In the genomic region with DNA sequence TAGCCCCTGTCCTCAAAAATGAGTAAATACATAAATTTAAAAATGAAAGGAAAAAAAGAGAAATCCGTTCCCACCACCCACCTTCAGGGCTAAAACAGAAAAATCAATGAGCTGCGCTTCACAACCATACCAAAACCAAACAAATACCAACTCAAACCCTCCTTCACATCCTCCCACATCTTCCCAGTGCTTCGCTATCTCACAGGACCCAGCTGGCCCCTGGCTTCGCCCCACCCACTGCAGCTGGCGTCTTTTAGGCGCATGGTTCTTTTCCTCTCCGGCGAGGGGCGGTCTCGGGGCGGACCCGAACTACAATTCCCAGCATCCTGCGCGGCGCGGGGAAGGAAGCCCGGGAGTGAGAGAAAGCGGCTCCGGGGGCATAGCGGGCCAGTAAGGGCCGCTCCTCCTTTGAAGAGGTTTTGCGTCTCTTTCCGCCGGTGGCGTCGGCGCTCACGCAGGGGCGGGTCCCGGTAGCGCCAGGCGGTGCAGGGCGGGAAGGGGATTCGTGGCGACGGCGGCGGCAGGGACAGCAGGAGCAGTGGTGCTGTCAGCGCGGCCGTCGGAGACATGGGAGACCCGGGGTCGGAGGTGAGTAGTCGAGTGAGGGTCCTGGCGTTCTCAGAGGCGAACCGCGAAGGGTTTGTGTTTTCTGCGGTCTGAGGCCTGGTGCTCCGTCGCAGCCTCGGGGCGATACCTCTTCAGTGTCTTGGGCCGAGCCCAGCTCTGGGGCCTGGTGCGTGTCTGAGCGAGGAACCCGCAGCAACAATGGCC, we compare ENCODE assay signal across 1 cellular context.
TF ChIP-seq lines count a peak whose summit lies in the region.

A gene with protein sequence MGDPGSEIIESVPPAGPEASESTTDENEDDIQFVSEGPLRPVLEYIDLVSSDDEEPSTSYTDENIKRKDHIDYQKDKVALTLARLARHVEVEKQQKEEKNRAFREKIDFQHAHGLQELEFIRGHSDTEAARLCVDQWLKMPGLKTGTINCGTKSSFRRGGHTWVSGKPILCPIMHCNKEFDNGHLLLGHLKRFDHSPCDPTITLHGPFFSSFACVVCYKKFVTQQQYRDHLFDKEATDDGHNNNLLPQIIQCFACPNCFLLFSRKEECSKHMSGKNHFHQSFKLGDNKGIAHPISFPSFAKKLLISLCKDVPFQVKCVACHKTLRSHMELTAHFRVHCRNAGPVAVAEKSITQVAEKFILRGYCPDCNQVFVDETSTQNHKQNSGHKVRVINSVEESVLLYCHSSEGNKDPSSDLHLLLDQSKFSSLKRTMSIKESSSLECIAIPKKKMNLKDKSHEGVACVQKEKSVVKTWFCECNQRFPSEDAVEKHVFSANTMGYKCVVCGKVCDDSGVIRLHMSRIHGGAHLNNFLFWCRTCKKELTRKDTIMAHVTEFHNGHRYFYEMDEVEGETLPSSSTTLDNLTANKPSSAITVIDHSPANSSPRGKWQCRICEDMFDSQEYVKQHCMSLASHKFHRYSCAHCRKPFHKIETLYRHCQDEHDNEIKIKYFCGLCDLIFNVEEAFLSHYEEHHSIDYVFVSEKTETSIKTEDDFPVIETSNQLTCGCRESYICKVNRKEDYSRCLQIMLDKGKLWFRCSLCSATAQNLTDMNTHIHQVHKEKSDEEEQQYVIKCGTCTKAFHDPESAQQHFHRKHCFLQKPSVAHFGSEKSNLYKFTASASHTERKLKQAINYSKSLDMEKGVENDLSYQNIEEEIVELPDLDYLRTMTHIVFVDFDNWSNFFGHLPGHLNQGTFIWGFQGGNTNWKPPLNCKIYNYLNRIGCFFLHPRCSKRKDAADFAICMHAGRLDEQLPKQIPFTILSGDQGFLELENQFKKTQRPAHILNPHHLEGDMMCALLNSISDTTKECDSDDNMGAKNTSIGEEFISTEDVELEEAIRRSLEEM (plus strand): TSS at position 502 of the 771 bp plus-strand sequence. CDS start 66 bp downstream, at position 568.

TF ChIP-seq in K562, 482 proteins besides CTCF, POLR2A, EP300 and RAD21 (continued from another document and continues in another):
- TF ChIP-seq, protein P1, sequence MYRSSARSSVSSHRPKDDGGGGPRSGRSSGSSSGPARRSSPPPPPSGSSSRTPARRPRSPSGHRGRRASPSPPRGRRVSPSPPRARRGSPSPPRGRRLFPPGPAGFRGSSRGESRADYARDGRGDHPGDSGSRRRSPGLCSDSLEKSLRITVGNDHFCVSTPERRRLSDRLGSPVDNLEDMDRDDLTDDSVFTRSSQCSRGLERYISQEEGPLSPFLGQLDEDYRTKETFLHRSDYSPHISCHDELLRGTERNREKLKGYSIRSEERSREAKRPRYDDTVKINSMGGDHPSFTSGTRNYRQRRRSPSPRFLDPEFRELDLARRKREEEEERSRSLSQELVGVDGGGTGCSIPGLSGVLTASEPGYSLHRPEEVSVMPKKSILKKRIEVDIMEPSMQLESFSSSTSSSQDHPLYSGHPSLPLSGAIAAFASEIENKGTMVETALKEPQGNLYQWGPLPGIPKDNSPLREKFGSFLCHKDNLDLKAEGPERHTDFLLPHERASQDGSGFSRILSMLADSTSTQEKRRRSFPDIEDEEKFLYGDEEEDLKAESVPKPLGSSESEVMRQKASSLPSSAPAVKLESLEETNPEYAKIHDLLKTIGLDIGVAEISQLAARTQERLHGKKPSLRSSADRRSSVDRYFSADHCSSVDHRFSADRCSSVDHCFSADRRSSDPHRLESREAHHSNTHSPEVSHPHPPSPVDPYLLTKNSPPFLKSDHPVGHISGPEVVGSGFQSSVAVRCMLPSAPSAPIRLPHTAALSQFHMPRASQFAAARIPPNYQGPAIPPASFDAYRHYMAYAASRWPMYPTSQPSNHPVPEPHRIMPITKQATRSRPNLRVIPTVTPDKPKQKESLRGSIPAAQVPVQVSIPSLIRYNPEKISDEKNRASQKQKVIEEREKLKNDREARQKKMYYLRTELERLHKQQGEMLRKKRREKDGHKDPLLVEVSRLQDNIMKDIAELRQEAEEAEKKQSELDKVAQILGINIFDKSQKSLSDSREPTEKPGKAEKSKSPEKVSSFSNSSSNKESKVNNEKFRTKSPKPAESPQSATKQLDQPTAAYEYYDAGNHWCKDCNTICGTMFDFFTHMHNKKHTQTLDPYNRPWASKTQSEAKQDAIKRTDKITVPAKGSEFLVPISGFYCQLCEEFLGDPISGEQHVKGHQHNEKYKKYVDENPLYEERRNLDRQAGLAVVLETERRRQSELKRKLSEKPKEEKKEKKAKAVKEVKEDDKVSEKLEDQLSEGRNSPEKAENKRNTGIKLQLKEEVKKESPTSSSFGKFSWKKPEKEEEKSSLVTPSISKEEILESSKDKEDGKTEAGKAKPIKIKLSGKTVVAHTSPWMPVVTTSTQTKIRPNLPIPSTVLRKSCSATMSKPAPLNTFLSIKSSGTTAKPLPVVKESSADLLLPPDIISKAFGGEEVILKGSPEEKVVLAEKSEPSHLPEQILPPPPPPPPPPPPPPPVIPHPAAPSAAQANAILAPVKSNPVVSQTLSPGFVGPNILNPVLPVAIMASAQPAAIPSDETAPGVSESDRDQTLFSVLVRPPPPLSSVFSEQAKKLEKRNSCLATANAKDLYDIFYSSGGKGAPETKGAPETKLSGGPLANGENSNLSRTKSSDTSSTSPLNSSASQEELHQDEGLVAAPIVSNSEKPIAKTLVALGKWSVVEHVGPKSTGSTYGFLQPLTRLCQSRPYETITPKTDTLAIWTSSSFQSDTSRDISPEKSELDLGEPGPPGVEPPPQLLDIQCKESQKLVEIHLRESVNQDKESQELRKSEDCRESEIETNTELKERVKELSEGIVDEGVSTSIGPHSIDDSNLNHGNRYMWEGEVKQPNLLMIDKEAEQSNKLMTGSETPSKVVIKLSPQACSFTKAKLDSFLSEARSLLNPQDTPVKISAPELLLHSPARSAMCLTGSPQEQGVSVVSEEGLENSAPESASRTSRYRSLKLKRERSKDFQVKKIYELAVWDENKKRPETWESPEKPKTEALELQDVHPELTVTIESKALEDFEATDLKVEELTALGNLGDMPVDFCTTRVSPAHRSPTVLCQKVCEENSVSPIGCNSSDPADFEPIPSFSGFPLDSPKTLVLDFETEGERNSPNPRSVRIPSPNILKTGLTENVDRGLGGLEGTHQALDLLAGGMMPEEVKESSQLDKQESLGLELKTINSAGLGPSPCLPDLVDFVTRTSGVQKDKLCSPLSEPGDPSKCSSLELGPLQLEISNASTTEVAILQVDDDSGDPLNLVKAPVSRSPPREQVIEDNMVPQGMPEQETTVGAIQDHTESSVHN (IDR thresholded peaks at IDR 0.05; ENCODE audit: borderline replicate concordance in 1 of 2, low read depth in 1 of 2) = peak in 1 of 2 experiments; percentile 77; a peak in 2 of 4 replicates
- TF ChIP-seq, protein P2, sequence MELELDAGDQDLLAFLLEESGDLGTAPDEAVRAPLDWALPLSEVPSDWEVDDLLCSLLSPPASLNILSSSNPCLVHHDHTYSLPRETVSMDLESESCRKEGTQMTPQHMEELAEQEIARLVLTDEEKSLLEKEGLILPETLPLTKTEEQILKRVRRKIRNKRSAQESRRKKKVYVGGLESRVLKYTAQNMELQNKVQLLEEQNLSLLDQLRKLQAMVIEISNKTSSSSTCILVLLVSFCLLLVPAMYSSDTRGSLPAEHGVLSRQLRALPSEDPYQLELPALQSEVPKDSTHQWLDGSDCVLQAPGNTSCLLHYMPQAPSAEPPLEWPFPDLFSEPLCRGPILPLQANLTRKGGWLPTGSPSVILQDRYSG (tag; conservative IDR thresholded peaks at IDR 0.05; ENCODE audit: low read depth) = no peak
- no peak for TF ChIP-seq POLR3A (IDR thresholded peaks at IDR 0.05; ENCODE audit: borderline replicate concordance, extremely low read depth, insufficient read depth, insufficient read length)
- TF ChIP-seq TSC22D4 (tag; IDR thresholded peaks at IDR 0.05) = no peak
- TF ChIP-seq HMG20A (CRISPR knock-in tag; conservative IDR thresholded peaks at IDR 0.05) = no peak
- TF ChIP-seq, protein P3, sequence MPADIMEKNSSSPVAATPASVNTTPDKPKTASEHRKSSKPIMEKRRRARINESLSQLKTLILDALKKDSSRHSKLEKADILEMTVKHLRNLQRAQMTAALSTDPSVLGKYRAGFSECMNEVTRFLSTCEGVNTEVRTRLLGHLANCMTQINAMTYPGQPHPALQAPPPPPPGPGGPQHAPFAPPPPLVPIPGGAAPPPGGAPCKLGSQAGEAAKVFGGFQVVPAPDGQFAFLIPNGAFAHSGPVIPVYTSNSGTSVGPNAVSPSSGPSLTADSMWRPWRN (IDR thresholded peaks at IDR 0.05; ENCODE audit: low read depth) = peak; percentile 65; the same call in 1 of the 2 replicates
- TF ChIP-seq POLR2AphosphoS5 (IDR thresholded peaks at IDR 0.05; ENCODE audit: control insufficient read depth, insufficient read depth, low read depth, low read length) = peak; percentile 96
- TF ChIP-seq BACH1 (tag; IDR thresholded peaks at IDR 0.05) = no peak
- no peak for TF ChIP-seq ZNF384 (IDR thresholded peaks at IDR 0.05; ENCODE audit: low read depth, low read length)
- TF ChIP-seq, protein P4, sequence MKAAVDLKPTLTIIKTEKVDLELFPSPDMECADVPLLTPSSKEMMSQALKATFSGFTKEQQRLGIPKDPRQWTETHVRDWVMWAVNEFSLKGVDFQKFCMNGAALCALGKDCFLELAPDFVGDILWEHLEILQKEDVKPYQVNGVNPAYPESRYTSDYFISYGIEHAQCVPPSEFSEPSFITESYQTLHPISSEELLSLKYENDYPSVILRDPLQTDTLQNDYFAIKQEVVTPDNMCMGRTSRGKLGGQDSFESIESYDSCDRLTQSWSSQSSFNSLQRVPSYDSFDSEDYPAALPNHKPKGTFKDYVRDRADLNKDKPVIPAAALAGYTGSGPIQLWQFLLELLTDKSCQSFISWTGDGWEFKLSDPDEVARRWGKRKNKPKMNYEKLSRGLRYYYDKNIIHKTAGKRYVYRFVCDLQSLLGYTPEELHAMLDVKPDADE (conservative IDR thresholded peaks at IDR 0.05; ENCODE audit: control insufficient read depth, low read depth, low read length) = peak; percentile 89
- TF ChIP-seq, protein P5, sequence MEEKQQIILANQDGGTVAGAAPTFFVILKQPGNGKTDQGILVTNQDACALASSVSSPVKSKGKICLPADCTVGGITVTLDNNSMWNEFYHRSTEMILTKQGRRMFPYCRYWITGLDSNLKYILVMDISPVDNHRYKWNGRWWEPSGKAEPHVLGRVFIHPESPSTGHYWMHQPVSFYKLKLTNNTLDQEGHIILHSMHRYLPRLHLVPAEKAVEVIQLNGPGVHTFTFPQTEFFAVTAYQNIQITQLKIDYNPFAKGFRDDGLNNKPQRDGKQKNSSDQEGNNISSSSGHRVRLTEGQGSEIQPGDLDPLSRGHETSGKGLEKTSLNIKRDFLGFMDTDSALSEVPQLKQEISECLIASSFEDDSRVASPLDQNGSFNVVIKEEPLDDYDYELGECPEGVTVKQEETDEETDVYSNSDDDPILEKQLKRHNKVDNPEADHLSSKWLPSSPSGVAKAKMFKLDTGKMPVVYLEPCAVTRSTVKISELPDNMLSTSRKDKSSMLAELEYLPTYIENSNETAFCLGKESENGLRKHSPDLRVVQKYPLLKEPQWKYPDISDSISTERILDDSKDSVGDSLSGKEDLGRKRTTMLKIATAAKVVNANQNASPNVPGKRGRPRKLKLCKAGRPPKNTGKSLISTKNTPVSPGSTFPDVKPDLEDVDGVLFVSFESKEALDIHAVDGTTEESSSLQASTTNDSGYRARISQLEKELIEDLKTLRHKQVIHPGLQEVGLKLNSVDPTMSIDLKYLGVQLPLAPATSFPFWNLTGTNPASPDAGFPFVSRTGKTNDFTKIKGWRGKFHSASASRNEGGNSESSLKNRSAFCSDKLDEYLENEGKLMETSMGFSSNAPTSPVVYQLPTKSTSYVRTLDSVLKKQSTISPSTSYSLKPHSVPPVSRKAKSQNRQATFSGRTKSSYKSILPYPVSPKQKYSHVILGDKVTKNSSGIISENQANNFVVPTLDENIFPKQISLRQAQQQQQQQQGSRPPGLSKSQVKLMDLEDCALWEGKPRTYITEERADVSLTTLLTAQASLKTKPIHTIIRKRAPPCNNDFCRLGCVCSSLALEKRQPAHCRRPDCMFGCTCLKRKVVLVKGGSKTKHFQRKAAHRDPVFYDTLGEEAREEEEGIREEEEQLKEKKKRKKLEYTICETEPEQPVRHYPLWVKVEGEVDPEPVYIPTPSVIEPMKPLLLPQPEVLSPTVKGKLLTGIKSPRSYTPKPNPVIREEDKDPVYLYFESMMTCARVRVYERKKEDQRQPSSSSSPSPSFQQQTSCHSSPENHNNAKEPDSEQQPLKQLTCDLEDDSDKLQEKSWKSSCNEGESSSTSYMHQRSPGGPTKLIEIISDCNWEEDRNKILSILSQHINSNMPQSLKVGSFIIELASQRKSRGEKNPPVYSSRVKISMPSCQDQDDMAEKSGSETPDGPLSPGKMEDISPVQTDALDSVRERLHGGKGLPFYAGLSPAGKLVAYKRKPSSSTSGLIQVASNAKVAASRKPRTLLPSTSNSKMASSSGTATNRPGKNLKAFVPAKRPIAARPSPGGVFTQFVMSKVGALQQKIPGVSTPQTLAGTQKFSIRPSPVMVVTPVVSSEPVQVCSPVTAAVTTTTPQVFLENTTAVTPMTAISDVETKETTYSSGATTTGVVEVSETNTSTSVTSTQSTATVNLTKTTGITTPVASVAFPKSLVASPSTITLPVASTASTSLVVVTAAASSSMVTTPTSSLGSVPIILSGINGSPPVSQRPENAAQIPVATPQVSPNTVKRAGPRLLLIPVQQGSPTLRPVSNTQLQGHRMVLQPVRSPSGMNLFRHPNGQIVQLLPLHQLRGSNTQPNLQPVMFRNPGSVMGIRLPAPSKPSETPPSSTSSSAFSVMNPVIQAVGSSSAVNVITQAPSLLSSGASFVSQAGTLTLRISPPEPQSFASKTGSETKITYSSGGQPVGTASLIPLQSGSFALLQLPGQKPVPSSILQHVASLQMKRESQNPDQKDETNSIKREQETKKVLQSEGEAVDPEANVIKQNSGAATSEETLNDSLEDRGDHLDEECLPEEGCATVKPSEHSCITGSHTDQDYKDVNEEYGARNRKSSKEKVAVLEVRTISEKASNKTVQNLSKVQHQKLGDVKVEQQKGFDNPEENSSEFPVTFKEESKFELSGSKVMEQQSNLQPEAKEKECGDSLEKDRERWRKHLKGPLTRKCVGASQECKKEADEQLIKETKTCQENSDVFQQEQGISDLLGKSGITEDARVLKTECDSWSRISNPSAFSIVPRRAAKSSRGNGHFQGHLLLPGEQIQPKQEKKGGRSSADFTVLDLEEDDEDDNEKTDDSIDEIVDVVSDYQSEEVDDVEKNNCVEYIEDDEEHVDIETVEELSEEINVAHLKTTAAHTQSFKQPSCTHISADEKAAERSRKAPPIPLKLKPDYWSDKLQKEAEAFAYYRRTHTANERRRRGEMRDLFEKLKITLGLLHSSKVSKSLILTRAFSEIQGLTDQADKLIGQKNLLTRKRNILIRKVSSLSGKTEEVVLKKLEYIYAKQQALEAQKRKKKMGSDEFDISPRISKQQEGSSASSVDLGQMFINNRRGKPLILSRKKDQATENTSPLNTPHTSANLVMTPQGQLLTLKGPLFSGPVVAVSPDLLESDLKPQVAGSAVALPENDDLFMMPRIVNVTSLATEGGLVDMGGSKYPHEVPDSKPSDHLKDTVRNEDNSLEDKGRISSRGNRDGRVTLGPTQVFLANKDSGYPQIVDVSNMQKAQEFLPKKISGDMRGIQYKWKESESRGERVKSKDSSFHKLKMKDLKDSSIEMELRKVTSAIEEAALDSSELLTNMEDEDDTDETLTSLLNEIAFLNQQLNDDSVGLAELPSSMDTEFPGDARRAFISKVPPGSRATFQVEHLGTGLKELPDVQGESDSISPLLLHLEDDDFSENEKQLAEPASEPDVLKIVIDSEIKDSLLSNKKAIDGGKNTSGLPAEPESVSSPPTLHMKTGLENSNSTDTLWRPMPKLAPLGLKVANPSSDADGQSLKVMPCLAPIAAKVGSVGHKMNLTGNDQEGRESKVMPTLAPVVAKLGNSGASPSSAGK (IDR thresholded peaks at IDR 0.05) = peak; percentile 90
- peak; percentile 77 for TF ChIP-seq CREM (IDR thresholded peaks at IDR 0.05; ENCODE audit: low read depth)
- peak in 1 of 2 experiments; percentile 44; a peak in 1 of 4 replicates for TF ChIP-seq TEAD1 (CRISPR knock-in tag; IDR thresholded peaks at IDR 0.05)
- no peak for TF ChIP-seq PCBP2 (IDR thresholded peaks at IDR 0.05; ENCODE audit: low read depth, low read length, poor library complexity, severe bottlenecking)
- no peak for TF ChIP-seq IRF2 (CRISPR knock-in tag; IDR thresholded peaks at IDR 0.05)
- TF ChIP-seq SPI1 (IDR thresholded peaks at IDR 0.05; ENCODE audit: borderline replicate concordance, low read depth, low read length) = peak; percentile 45; the same call in 1 of the 2 replicates
- TF ChIP-seq THRAP3 (IDR thresholded peaks at IDR 0.05; ENCODE audit: borderline replicate concordance) = no peak
- TF ChIP-seq ZNF12 (CRISPR knock-in tag; IDR thresholded peaks at IDR 0.05) = 0 out of 2 replicates have a peak, but pooled peaks have one; percentile 43
